Comparison of ENCODE assay signal across 8 cellular contexts in the genomic region with DNA sequence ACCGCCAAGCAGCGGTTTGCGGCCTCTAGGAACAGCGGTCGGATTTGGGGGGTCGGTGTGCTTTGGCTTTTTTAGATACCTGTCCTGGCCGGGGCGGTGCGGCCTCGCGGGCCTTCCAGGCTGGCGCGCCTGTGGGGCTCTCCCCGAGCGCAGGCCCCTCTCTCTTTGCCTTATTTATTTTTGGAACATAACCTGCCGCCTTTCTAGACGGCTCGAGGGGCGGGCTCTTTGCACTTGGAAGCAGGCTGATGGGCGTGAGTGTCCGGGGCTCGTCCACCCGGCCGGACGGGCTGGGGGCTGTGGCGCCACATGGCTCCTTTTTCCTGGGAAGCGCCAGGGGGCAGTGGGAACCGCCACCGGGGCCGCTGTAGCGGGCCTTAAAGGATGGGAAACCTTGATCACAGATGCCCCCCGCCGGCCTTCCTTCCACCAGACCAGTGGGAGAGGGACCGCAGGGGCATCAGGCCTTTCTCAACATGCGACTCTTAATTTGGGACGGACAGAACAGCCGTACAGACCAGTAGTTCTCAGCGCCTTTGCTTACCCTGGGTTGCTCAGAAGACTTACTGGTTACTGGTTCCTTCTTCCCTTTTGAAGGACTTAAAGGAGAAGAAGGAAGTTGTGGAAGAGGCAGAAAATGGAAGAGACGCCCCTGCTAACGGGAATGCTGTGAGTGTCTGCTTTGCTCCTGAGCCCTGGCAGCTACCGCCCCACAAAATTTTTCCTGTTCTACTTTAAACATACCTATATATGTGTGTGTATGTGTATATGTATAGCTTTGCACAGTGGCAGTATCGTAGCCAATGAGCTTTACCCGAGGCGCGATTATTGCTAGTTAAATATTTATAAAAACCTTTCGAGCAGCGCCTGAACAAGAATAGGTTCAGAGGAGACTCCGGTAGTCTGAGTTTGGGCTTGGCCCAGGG. TPM values are rescaled to one million over a fixed set of nuclear protein-coding genes. Genes with fewer than 3 reads are reported as not detected.
DNase-seq lines count a peak whose midpoint lies in the region; ATAC-seq, FAIRE-seq and TF ChIP-seq lines count a peak whose summit lies in the region.

No MANE protein-coding gene starts in this region.

- H3K9me3 ChIP-seq in kidney (ENCODE audit: control insufficient read depth in 1 of 2, low read length in 2 of 2): no peaks in the 10 kb centered on the region

- no peak for ATAC-seq in stimulated activated naive CD8-positive, alpha-beta T cell treated with anti-CD3 and anti-CD28 coated beads, Interleukin-15, Interleukin-2, amounts not matched to agents 100 U/mL and 50 U/mL, for 24 hours
- ATAC-seq in GM21737 (IDR thresholded peaks at IDR 0.05; ENCODE audit: unreplicated experiment): no peak

- peaks cover 20 to 26% of the 10 kb centered on the region in 2 donors for H3K4me1 ChIP-seq in kidney (ENCODE audit: control insufficient read depth in 1 of 2, insufficient read depth in 1 of 2, low read depth in 1 of 2, low read length in 2 of 2)

- peak overlapping the region; percentile 82 to 90 for H3K27ac ChIP-seq in kidney (ENCODE audit: low read depth in 2 of 2, low read length in 2 of 2)

- H3K4me3 ChIP-seq in astrocyte of the spinal cord (ENCODE audit: low read depth, low read length) (peak overlapping the region; percentile 65), kidney (ENCODE audit: low read length in 2 of 2) (peak overlapping the region; percentile 48 to 78)

- peak overlapping the region; percentile 81 to 86 for H3K9ac ChIP-seq in kidney (ENCODE audit: low read length in 2 of 2)

- peak; percentile 37 for TF ChIP-seq CTCF in astrocyte of the spinal cord (IDR thresholded peaks at IDR 0.05; ENCODE audit: low read depth, low read length)
- TF ChIP-seq CTCF in kidney (IDR thresholded peaks at IDR 0.05; ENCODE audit: borderline replicate concordance, extremely low read depth, insufficient read depth): no peak

- intact Hi-C loops in kidney (cut with DNase I): loop anchor here (5.0 kb wide), 1 partner anchor 99 kb away; no protein-coding TSS in a partner anchor

- in situ Hi-C loops in astrocyte of the spinal cord (cut with HindIII; ENCODE audit: low sequenced_read_pairs): no loop called here

- H3K36me3 ChIP-seq in kidney (ENCODE audit: control insufficient read depth in 1 of 2, insufficient read depth in 2 of 2, low read length in 2 of 2): peaks cover 8 to 13% of the 10 kb centered on the region in 2 donors

- DNase-seq in EL (peak; percentile 35), MV-4-11 (lab: John Stamatoyannopoulos, UW) (peak; percentile 45), astrocyte of the spinal cord (ENCODE audit: low read depth, low spot score) (peak; percentile 35), kidney (peak; percentile 82), Ammon's horn (ENCODE audit: low spot score) (no peak), GM12891 (ENCODE audit: insufficient read length, low spot score) (no peak)
- peak; percentile 34 for DNase-seq in stimulated activated naive CD8-positive, alpha-beta T cell treated with anti-CD3 and anti-CD28 coated beads, Interleukin-15, Interleukin-2, amounts not matched to agents 100 U/mL and 50 U/mL, for 24 hours

- no peak for FAIRE-seq in kidney (lab: Jason Lieb, UNC)
- FAIRE-seq in GM12891 (lab: Jason Lieb, UNC): no peak

- no peak for TF ChIP-seq POLR2A in GM12891 (IDR thresholded peaks at IDR 0.05; ENCODE audit: low read depth, low read length)

TF ChIP-seq in GM12891, 5 proteins besides CTCF, POLR2A, EP300 and RAD21:
- TF ChIP-seq SPI1 (IDR thresholded peaks at IDR 0.05; ENCODE audit: low read depth, low read length): no peak
- no peak for TF ChIP-seq POLR2AphosphoS5 (IDR thresholded peaks at IDR 0.05; ENCODE audit: low read depth, low read length)
- no peak for TF ChIP-seq PAX5 (IDR thresholded peaks at IDR 0.05; ENCODE audit: insufficient read depth, low read length, severe bottlenecking)
- TF ChIP-seq POU2F2 (IDR thresholded peaks at IDR 0.05; ENCODE audit: low read depth, low read length): no peak
- no peak for TF ChIP-seq TAF1 (IDR thresholded peaks at IDR 0.05; ENCODE audit: low read depth, low read length)

RNA-seq across cellular contexts. Expression of gene PTMA, which starts 2.7 kb away (rescaled TPM):
- 1,173 TPM for total RNA-seq in kidney
- 825 TPM for polyA plus RNA-seq in kidney (ENCODE audit: insufficient read depth, low read depth, low replicate concordance)
- polyA plus RNA-seq in GM12891 (2012; ENCODE audit: low read depth, missing spikeins): 1,598 TPM

Comparison
In these comparisons a context has a peak if more than half of its experiments do, and no peak if none do; other contexts are left out.
1. DNase-seq: peak in EL (single experiment), MV-4-11 (single experiment), astrocyte of the spinal cord (single experiment), kidney (single experiment) and stimulated activated naive CD8-positive, alpha-beta T cell treated with anti-CD3 and anti-CD28 coated beads, Interleukin-15, Interleukin-2, amounts not matched to agents 100 U/mL and 50 U/mL, for 24 hours (single experiment); none in Ammon's horn (single experiment) and GM12891 (single experiment).